Comparison of ENCODE assay signal across 8 cellular contexts in genomic region chr1:84299536-84300260, GRCh38. TPM values are rescaled to one million over a fixed set of nuclear protein-coding genes. Genes with fewer than 3 reads are reported as not detected.
DNase-seq lines count a peak whose midpoint lies in the region; ATAC-seq lines count a peak whose summit lies in the region.

No MANE protein-coding gene starts in this region.

- H3K36me3 Mint-ChIP-seq in activated naive CD4-positive, alpha-beta T cell treated with anti-CD3 and anti-CD28 coated beads for 36 hours (ENCODE audit: low read depth): no peaks in the 10 kb centered on the region
- no peaks in the 10 kb centered on the region for H3K36me3 Mint-ChIP-seq in activated naive CD4-positive, alpha-beta T cell treated with anti-CD3 and anti-CD28 coated beads, Interleukin-2, amount 50 U/mL, for 72 hours
- H3K36me3 Mint-ChIP-seq in activated CD4-positive, alpha-beta memory T cell treated with anti-CD3 and anti-CD28 coated beads, Interleukin-2, amount 10 ng/mL, durations not matched to agents 7 days and 5 days (ENCODE audit: low read depth): no peaks in the 10 kb centered on the region

- H3K4me3 ChIP-seq in iPS-15b (ENCODE audit: low read depth, low read length) (peak overlapping the region; percentile 96), subcutaneous abdominal adipose tissue (ENCODE audit: low read depth in 1 of 5, low read length in 5 of 5) (peak overlapping the region; percentile 67 to 98 (median 91))

- CTCF ChIA-PET in activated naive CD4-positive, alpha-beta T cell treated with anti-CD3 and anti-CD28 coated beads for 36 hours (lab: Charles Lee): interaction anchor here (1.0 kb wide), 1 partner anchor 132 kb away, joined by 4 read pairs; no protein-coding TSS in a partner anchor
- CTCF ChIA-PET in activated CD4-positive, alpha-beta memory T cell treated with anti-CD3 and anti-CD28 coated beads, Interleukin-2, amount 10 ng/mL, durations not matched to agents 7 days and 5 days (lab: Charles Lee): no interaction called here

- no peak overlapping the region for H3K9ac ChIP-seq in iPS-15b (ENCODE audit: low read depth, low read length)
- peak overlapping the region in 4 of 5 donors; percentile 64 to 92 (median 84) for H3K9ac ChIP-seq in subcutaneous abdominal adipose tissue (ENCODE audit: low read length in 5 of 5)

- POLR2A ChIA-PET in activated CD4-positive, alpha-beta memory T cell treated with anti-CD3 and anti-CD28 coated beads, Interleukin-2, amount 10 ng/mL, durations not matched to agents 7 days and 5 days (lab: Charles Lee): interaction anchor here (1.5 to 3.2 kb wide), 2 partner anchors 155 to 182 kb away, joined by 3 to 24 read pairs; partner anchors contain the start of gene PRKACB

- H3K27me3 ChIP-seq in iPS-15b (ENCODE audit: control insufficient read depth, insufficient read depth, low read length): no peaks in the 10 kb centered on the region
- no peaks in the 10 kb centered on the region for H3K27me3 ChIP-seq in subcutaneous abdominal adipose tissue (ENCODE audit: control insufficient read depth in 5 of 5, insufficient read depth in 4 of 5, low read length in 5 of 5)

- peaks cover 14% of the 10 kb centered on the region for H3K4me1 ChIP-seq in iPS-15b (ENCODE audit: control insufficient read depth, insufficient read depth, low read length)
- H3K4me1 ChIP-seq in subcutaneous abdominal adipose tissue (ENCODE audit: control insufficient read depth in 5 of 5, insufficient read depth in 5 of 5, low read length in 5 of 5): peaks cover 2 to 50% (median 49%) of the 10 kb centered on the region in 5 donors

- ATAC-seq in activated naive CD4-positive, alpha-beta T cell treated with anti-CD3 and anti-CD28 coated beads, Interleukin-2, amount 50 U/mL, for 72 hours: no peak
- ATAC-seq in HG02610 (IDR thresholded peaks at IDR 0.05; ENCODE audit: unreplicated experiment) (no peak), HG02884 (IDR thresholded peaks at IDR 0.05; ENCODE audit: unreplicated experiment) (no peak)

- peak overlapping the region; percentile 74 for H3K27ac ChIP-seq in subcutaneous abdominal adipose tissue (ENCODE audit: low read depth, low read length)

- intact Hi-C loops in activated naive CD4-positive, alpha-beta T cell treated with anti-CD3 and anti-CD28 coated beads for 36 hours (cut with micrococcal nuclease): loop anchor here (2.0 to 10.0 kb wide), 7 partner anchors 147 to 1405 kb away; partner anchors contain the start of genes BCL10, TTLL7 and ZNHIT6

- no peaks in the 10 kb centered on the region for H3K9me3 Mint-ChIP-seq in activated naive CD4-positive, alpha-beta T cell treated with anti-CD3 and anti-CD28 coated beads for 36 hours
- no peaks in the 10 kb centered on the region for H3K9me3 Mint-ChIP-seq in activated naive CD4-positive, alpha-beta T cell treated with anti-CD3 and anti-CD28 coated beads, Interleukin-2, amount 50 U/mL, for 72 hours
- no peaks in the 10 kb centered on the region for H3K9me3 Mint-ChIP-seq in activated CD4-positive, alpha-beta memory T cell treated with anti-CD3 and anti-CD28 coated beads, Interleukin-2, amount 10 ng/mL, durations not matched to agents 7 days and 5 days

- H3K4me1 Mint-ChIP-seq in activated naive CD4-positive, alpha-beta T cell treated with anti-CD3 and anti-CD28 coated beads for 36 hours (ENCODE audit: low read depth): peaks cover 44% of the 10 kb centered on the region
- peaks cover 29% of the 10 kb centered on the region for H3K4me1 Mint-ChIP-seq in activated CD4-positive, alpha-beta memory T cell treated with anti-CD3 and anti-CD28 coated beads, Interleukin-2, amount 10 ng/mL, durations not matched to agents 7 days and 5 days

- H3K36me3 ChIP-seq in iPS-15b (ENCODE audit: control insufficient read depth, insufficient read depth, low read length) (no peaks in the 10 kb centered on the region), subcutaneous abdominal adipose tissue (ENCODE audit: control insufficient read depth in 5 of 5, insufficient read depth in 5 of 5, low read length in 5 of 5) (no peaks in the 10 kb centered on the region)

- no peak for DNase-seq in activated naive CD4-positive, alpha-beta T cell treated with anti-CD3 and anti-CD28 coated beads for 36 hours
- DNase-seq in activated naive CD4-positive, alpha-beta T cell treated with anti-CD3 and anti-CD28 coated beads, Interleukin-2, amount 50 U/mL, for 72 hours (ENCODE audit: low spot score in 2 of 2): no peak
- DNase-seq in activated CD4-positive, alpha-beta memory T cell treated with anti-CD3 and anti-CD28 coated beads, Interleukin-2, amount 10 ng/mL, durations not matched to agents 7 days and 5 days: no peak
- no peak for DNase-seq in NK-92 (lab: John Stamatoyannopoulos, UW; ENCODE audit: unreplicated experiment)

- H3K9me3 ChIP-seq in iPS-15b (ENCODE audit: control insufficient read depth, insufficient read depth, low read length) (no peaks in the 10 kb centered on the region), subcutaneous abdominal adipose tissue (ENCODE audit: control insufficient read depth in 5 of 5, low read length in 5 of 5) (peaks cover 0 to 8% (median 0%) of the 10 kb centered on the region in 5 donors)

- H3K4me3 Mint-ChIP-seq in activated naive CD4-positive, alpha-beta T cell treated with anti-CD3 and anti-CD28 coated beads for 36 hours: peak overlapping the region; percentile 81
- peak overlapping the region; percentile 81 for H3K4me3 Mint-ChIP-seq in activated CD4-positive, alpha-beta memory T cell treated with anti-CD3 and anti-CD28 coated beads, Interleukin-2, amount 10 ng/mL, durations not matched to agents 7 days and 5 days

- H3K27me3 Mint-ChIP-seq in activated naive CD4-positive, alpha-beta T cell treated with anti-CD3 and anti-CD28 coated beads for 36 hours (ENCODE audit: low read depth): no peaks in the 10 kb centered on the region
- H3K27me3 Mint-ChIP-seq in activated CD4-positive, alpha-beta memory T cell treated with anti-CD3 and anti-CD28 coated beads, Interleukin-2, amount 10 ng/mL, durations not matched to agents 7 days and 5 days: peaks cover 31% of the 10 kb centered on the region

- H3K27ac Mint-ChIP-seq in activated naive CD4-positive, alpha-beta T cell treated with anti-CD3 and anti-CD28 coated beads for 36 hours: peak overlapping the region; percentile 19
- H3K27ac Mint-ChIP-seq in activated naive CD4-positive, alpha-beta T cell treated with anti-CD3 and anti-CD28 coated beads, Interleukin-2, amount 50 U/mL, for 72 hours: peak overlapping the region in 1 of 2 donors; percentile 86
- no peak overlapping the region for H3K27ac Mint-ChIP-seq in activated CD4-positive, alpha-beta memory T cell treated with anti-CD3 and anti-CD28 coated beads, Interleukin-2, amount 10 ng/mL, durations not matched to agents 7 days and 5 days

RNA-seq across cellular contexts. Expression of gene SAMD13, which starts 1.8 kb away (rescaled TPM):
- under 1 TPM; 0.30 to 0.36 TPM for total RNA-seq in activated naive CD4-positive, alpha-beta T cell treated with anti-CD3 and anti-CD28 coated beads for 36 hours
- under 1 TPM in 1 of 2 donors, not detected in 1; 0.29 TPM for total RNA-seq in activated naive CD4-positive, alpha-beta T cell treated with anti-CD3 and anti-CD28 coated beads, Interleukin-2, amount 50 U/mL, for 72 hours
- under 1 TPM in 1 of 2 experiments, not detected in 1; 0.28 TPM for total RNA-seq in activated CD4-positive, alpha-beta memory T cell treated with anti-CD3 and anti-CD28 coated beads, Interleukin-2, amount 10 ng/mL, durations not matched to agents 7 days and 5 days
